In the genomic region with DNA sequence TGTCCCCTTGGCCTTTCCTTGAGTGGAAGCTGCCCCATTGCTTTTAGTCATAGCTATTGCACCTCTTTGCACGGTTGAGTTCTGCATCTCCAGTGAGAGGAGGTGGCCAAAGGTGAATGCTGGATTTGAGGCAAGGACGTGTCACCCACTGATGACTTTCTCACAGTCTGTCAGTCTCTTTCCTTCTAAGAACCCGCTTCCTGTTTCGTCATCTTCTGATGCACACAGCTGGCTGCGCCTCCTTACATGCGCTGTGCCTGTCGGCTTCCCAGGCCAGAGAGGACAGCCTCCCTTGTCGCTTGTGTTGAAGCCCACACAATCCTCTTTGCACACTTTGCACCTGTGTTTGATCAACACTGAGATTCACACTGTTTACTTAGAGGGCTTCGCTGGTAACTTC, we compare ENCODE assay signal across 9 cellular contexts. TPM values are rescaled to one million over a fixed set of nuclear protein-coding genes. Genes with fewer than 3 reads are reported as not detected.
DNase-seq lines count a peak whose midpoint lies in the region; TF ChIP-seq lines count a peak whose summit lies in the region.
"Had no signal": no experiment of that assay in that cellular context is flagged by ENCODE, and none has a peak within 500 bp of the region (broad histone marks: within the 10 kb centered on the region; RNA-seq: fewer than 3 reads in every experiment).

No MANE protein-coding gene starts in this region.

- H3K4me2 ChIP-seq in neural progenitor cell = no peak overlapping the region

- DNase-seq in HCEC 1CT = peak; percentile 3
- peak; percentile 77 for DNase-seq in activated CD4-positive, alpha-beta T cell treated with anti-CD3 and anti-CD28 coated beads, Interleukin-2, amount 50 U/mL, for 1 hour
- DNase-seq in effector CD8-positive, alpha-beta T cell (lab: John Stamatoyannopoulos, UW) = peak; percentile 60
- peak; percentile 58 for DNase-seq in stimulated activated CD8-positive, alpha-beta memory T cell treated with anti-CD3 and anti-CD28 coated beads, Interleukin-4, amount 100 ng/mL, for 24 hours (ENCODE audit: low read depth)
- no peak for DNase-seq in DMS53 (lab: John Stamatoyannopoulos, UW)
- no peak for DNase-seq in foreskin melanocyte
- DNase-seq in NCI-H1694 treated with DMSO at 0.1 percent for 48 hours (lab: John Stamatoyannopoulos, UW) = no peak
- DNase-seq in neural progenitor cell (ENCODE audit: low spot score) = no peak

- H3K4me1 Mint-ChIP-seq in neural progenitor cell = peaks cover 14% of the 10 kb centered on the region

- no peak overlapping the region for H3K9ac ChIP-seq in neural progenitor cell
- H3K9ac ChIP-seq: parathyroid adenoma had no signal

- H3F3A ChIP-seq in neural progenitor cell (ENCODE audit: low read depth) = no peaks in the 10 kb centered on the region

- TF ChIP-seq CTCF in neural progenitor cell (IDR thresholded peaks at IDR 0.05) = no peak

- no peak overlapping the region for H3K27ac Mint-ChIP-seq in neural progenitor cell

- peaks cover 11% of the 10 kb centered on the region for H3K4me1 ChIP-seq in neural progenitor cell
- H3K4me1 ChIP-seq: parathyroid adenoma had no signal

- H2AFZ ChIP-seq in neural progenitor cell (replicated peaks) = no peak overlapping the region
- H2AFZ ChIP-seq: parathyroid adenoma had no signal

- no peak overlapping the region for H3K27ac ChIP-seq in neural progenitor cell
- H3K27ac ChIP-seq: parathyroid adenoma had no signal

- peaks cover 12% of the 10 kb centered on the region for H3K36me3 Mint-ChIP-seq in neural progenitor cell

- no peaks in the 10 kb centered on the region for H3K9me3 Mint-ChIP-seq in neural progenitor cell

- H3K79me2 ChIP-seq in neural progenitor cell (ENCODE audit: low read depth) = peaks cover 21% of the 10 kb centered on the region
- H3K79me2 ChIP-seq: parathyroid adenoma had no signal

- no peaks in the 10 kb centered on the region for H3K9me3 ChIP-seq in neural progenitor cell (ENCODE audit: low read depth)

- H4K20me1 ChIP-seq in neural progenitor cell (ENCODE audit: low read depth) = peaks cover 10% of the 10 kb centered on the region

- H3K4me3 Mint-ChIP-seq in neural progenitor cell = no peak overlapping the region

- no peak overlapping the region for H3K4me3 ChIP-seq in neural progenitor cell

- no peaks in the 10 kb centered on the region for H3K36me3 ChIP-seq in neural progenitor cell

- H3K27me3 Mint-ChIP-seq in neural progenitor cell (ENCODE audit: insufficient read depth, low read depth) = peaks cover 3% of the 10 kb centered on the region

- no peaks in the 10 kb centered on the region for H3K27me3 ChIP-seq in neural progenitor cell

RNA-seq across cellular contexts. Expression of gene PWP2, which starts 41.8 kb away (rescaled TPM):
- total RNA-seq in neural progenitor cell (ENCODE audit: low replicate concordance) = 6.9 and 9.8 TPM in 2 replicates

RNA-seq across cellular contexts. Expression of gene TRAPPC10, which starts 53.3 kb away (rescaled TPM):
- total RNA-seq in neural progenitor cell (ENCODE audit: low replicate concordance) = 19.8 and 23.2 TPM in 2 replicates

Comparison
In these comparisons a context has a peak if more than half of its experiments do, and no peak if none do; other contexts are left out.
1. DNase-seq: peak in HCEC 1CT (single experiment), activated CD4-positive, alpha-beta T cell treated with anti-CD3 and anti-CD28 coated beads, Interleukin-2, amount 50 U/mL, for 1 hour (single experiment), effector CD8-positive, alpha-beta T cell (single experiment) and stimulated activated CD8-positive, alpha-beta memory T cell treated with anti-CD3 and anti-CD28 coated beads, Interleukin-4, amount 100 ng/mL, for 24 hours (single experiment); none in DMS53 (single experiment), foreskin melanocyte (single experiment), NCI-H1694 treated with DMSO at 0.1 percent for 48 hours (single experiment) and neural progenitor cell (single experiment).